ENCODE assay signal across 18 cellular contexts in the genomic region with DNA sequence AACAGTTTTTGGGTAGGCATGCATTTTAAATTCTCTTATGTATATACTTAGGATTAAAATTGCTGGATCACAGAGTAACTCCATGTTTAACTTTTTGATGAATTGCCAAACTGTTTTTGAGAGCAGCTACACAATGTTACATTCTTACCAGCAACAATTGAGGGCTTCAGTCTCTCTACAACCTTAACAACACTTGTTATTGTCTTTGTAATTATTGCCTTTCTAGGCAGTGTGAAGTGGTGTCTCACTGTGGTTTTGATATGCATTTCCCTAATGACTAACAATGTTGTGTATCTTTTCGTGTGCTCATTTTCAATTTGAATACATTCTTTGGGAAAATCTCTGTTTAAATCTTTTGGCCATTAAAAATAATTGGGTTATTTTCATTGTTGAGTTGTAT. TPM values are rescaled to one million over a fixed set of nuclear protein-coding genes. Genes with fewer than 3 reads are reported as not detected.
A peak's percentile ranks its signal among the peaks of the same experiment; 100 is the strongest.
DNase-seq lines count a peak whose midpoint lies in the region.
"Had no signal": no experiment of that assay in that cellular context is flagged by ENCODE, and none has a peak within 500 bp of the region (broad histone marks: within the 10 kb centered on the region; RNA-seq: fewer than 3 reads in every experiment).

No MANE protein-coding gene starts in this region.

- no peak overlapping the region for H3K27ac Mint-ChIP-seq in T-helper 2 cell treated with Interferon-gamma antibody and Interleukin-4, amounts not matched to agents 5 μg/mL and 100 μg/mL, for 36 hours
- H3K27ac Mint-ChIP-seq: CD4-positive, alpha-beta T cell had no signal

- no peak overlapping the region for H3K4me3 Mint-ChIP-seq in T-helper 2 cell treated with Interferon-gamma antibody and Interleukin-4, amounts not matched to agents 5 μg/mL and 100 μg/mL, for 36 hours
- H3K4me3 Mint-ChIP-seq: CD4-positive, alpha-beta T cell had no signal

- H3K4me1 ChIP-seq in HUES64 (ENCODE audit: insufficient read depth, low read length) = peaks cover 47% of the 10 kb centered on the region
- H3K4me1 ChIP-seq: BLaER1, SJSA1 had no signal

- H3K36me3 Mint-ChIP-seq in T-helper 2 cell treated with Interferon-gamma antibody and Interleukin-4, amounts not matched to agents 5 μg/mL and 100 μg/mL, for 36 hours (ENCODE audit: low read depth) = no peaks in the 10 kb centered on the region

- no peaks in the 10 kb centered on the region for H3K27me3 Mint-ChIP-seq in T-helper 2 cell treated with Interferon-gamma antibody and Interleukin-4, amounts not matched to agents 5 μg/mL and 100 μg/mL, for 36 hours (ENCODE audit: low read depth)
- H3K27me3 Mint-ChIP-seq: CD4-positive, alpha-beta T cell had no signal

- H3K4me3 ChIP-seq in HUES64 (ENCODE audit: low read length) = no peak overlapping the region
- H3K4me3 ChIP-seq: BLaER1, SJSA1 had no signal

- peak overlapping the region; percentile 76 for H3K9ac ChIP-seq in HUES64 (ENCODE audit: low read depth, low read length)
- H3K9ac ChIP-seq: BLaER1, KMS-11 had no signal

- no peaks in the 10 kb centered on the region for H3K27me3 ChIP-seq in HUES64 (ENCODE audit: insufficient read depth, low read length)
- H3K27me3 ChIP-seq: BLaER1, SJSA1 had no signal

- peak; percentile 80 for DNase-seq in foreskin melanocyte
- DNase-seq in inferior parietal cortex (ENCODE audit: extremely low spot score) = peak; percentile 13
- no peak for DNase-seq in T-helper 2 cell treated with Interferon-gamma antibody and Interleukin-4, amounts not matched to agents 5 μg/mL and 100 μg/mL, for 36 hours (ENCODE audit: low spot score)
- DNase-seq in activated T-cell treated with anti-CD3 and anti-CD28 coated beads, Interleukin-2, amount 50 U/mL, for 48 hours = no peak
- DNase-seq in NCI-H345 (lab: John Stamatoyannopoulos, UW) = no peak
- DNase-seq in effector CD4-positive, alpha-beta T cell = no peak
- DNase-seq: CD4-positive, alpha-beta T cell; DND-41; NCI-H1105; NCI-H146; NCI-H2081; NCI-H2171; NCI-H524 treated with DMSO at 0.1 percent for 48 hours; NCI-H82 had no signal

- no peaks in the 10 kb centered on the region for H3K9me3 ChIP-seq in HUES64 (ENCODE audit: insufficient read depth, low read depth, low read length)
- H3K9me3 ChIP-seq: SJSA1 had no signal

- H3K9me3 Mint-ChIP-seq in T-helper 2 cell treated with Interferon-gamma antibody and Interleukin-4, amounts not matched to agents 5 μg/mL and 100 μg/mL, for 36 hours = no peaks in the 10 kb centered on the region

- WGBS in HUES64 = 13% methylated on average over 1 of the region's 1 CpG

- H3K4me1 Mint-ChIP-seq in T-helper 2 cell treated with Interferon-gamma antibody and Interleukin-4, amounts not matched to agents 5 μg/mL and 100 μg/mL, for 36 hours (ENCODE audit: low read depth) = no peaks in the 10 kb centered on the region

- peaks cover 6% of the 10 kb centered on the region; the same call in 1 of the 2 replicates for H3K36me3 ChIP-seq in HUES64 (ENCODE audit: insufficient read depth, low read length)
- H3K36me3 ChIP-seq: BLaER1, SJSA1 had no signal

- H3K27ac ChIP-seq in HUES64 (ENCODE audit: low read depth, low read length) = peak overlapping the region; percentile 99
- H3K27ac ChIP-seq: BLaER1, KMS-11, SJSA1 had no signal

RNA-seq across cellular contexts. Expression of gene F11, which starts 17.3 kb away (rescaled TPM):
- polyA plus RNA-seq in HUES64 (2013, experiment 1 of 2) = 0.20 TPM
- 0.25 TPM for polyA plus RNA-seq in HUES64 (2013, experiment 2 of 2)

RNA-seq across cellular contexts. Expression of gene KLKB1, which starts 21.3 kb away (rescaled TPM):
- 6.3 TPM for polyA plus RNA-seq in HUES64 (2013, experiment 1 of 2)
- 5.5 TPM for polyA plus RNA-seq in HUES64 (2013, experiment 2 of 2)

RNA-seq across cellular contexts. Expression of gene CYP4V2, which starts 57.3 kb away (rescaled TPM):
- 1.4 TPM for polyA plus RNA-seq in HUES64 (2013, experiment 1 of 2)
- polyA plus RNA-seq in HUES64 (2013, experiment 2 of 2) = 1.8 TPM

Comparison
In these comparisons a context has a peak if more than half of its experiments do, and no peak if none do; other contexts are left out.
1. DNase-seq: peak in foreskin melanocyte (single experiment) and inferior parietal cortex (single experiment); none in T-helper 2 cell treated with Interferon-gamma antibody and Interleukin-4, amounts not matched to agents 5 μg/mL and 100 μg/mL, for 36 hours (single experiment), activated T-cell treated with anti-CD3 and anti-CD28 coated beads, Interleukin-2, amount 50 U/mL, for 48 hours (0 of 2), NCI-H345 (single experiment) and effector CD4-positive, alpha-beta T cell (single experiment).